25 cellular contexts compared by ENCODE assay signal in the genomic region with DNA sequence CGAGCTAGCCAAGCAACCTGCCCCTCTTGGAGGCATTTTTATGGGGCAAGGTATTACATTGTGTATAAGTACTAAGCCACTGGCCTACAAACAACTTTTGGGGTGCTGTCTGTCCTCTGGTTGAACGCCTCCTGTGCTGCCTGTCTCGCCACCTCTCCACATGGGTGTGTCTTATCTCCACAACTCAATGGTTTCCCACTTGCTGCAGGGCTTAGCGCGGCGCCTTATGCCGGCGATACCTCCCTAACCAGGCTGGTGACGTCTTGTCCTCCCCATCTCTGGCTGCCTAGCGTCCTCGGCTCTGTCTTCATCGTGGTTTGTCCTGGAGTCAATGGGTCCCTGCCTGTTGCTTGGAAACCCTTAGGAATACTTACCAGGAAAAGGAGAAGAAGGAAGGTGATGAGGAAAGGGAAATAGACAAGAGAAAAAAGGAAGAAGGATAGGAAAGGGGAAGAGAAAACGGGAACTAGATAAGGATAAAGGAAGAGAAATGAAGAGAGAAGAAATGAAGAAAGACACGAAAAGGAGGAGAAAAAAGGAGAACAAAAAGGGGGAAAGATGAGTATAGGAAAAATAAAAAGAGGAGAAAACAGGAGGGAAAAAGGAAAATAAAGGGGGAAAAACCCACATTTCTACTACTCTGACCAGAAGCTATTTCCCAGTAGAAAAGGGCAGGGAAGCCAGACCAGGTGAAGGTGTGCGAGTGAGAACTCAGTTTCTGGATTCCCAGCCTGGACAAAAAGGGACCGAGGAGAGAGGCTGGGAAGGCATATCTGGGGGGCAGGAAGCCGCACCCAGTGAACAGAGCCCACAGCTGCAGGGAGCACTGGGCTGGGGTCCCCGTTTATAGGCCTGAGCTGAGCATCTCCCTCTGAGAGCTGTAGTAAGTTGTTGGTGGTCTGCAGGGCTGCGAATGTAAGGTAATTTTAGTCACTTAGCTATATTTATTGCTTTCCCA.
DNase-seq lines count a peak whose midpoint lies in the region; ATAC-seq, FAIRE-seq and TF ChIP-seq lines count a peak whose summit lies in the region.
"Had no signal": no experiment of that assay in that cellular context is flagged by ENCODE, and none has a peak within 500 bp of the region (broad histone marks: within the 10 kb centered on the region; RNA-seq: fewer than 3 reads in every experiment).

No MANE protein-coding gene starts in this region.

- H3K79me2 ChIP-seq in K562 (ENCODE audit: control insufficient read depth, insufficient read depth, low read length) = no peaks in the 10 kb centered on the region
- no peaks in the 10 kb centered on the region for H3K79me2 ChIP-seq in OCI-LY7 (ENCODE audit: insufficient read depth, low read depth, low read length)

- no peak for DNase-seq in Calu3
- peak; percentile 8 for DNase-seq in MV-4-11 (lab: John Stamatoyannopoulos, UW)
- peak; percentile 23 to 51 (median 32) for DNase-seq in K562 (ENCODE audit: extremely low read depth in 1 of 4, low spot score in 3 of 4)
- DNase-seq in islet precursor cell = peak; percentile 26
- no peak for DNase-seq in OCI-LY7 (ENCODE audit: low spot score)
- no peak for DNase-seq in head of caudate nucleus
- no peak for DNase-seq in NCI-H2196 (lab: John Stamatoyannopoulos, UW; ENCODE audit: unreplicated experiment)
- DNase-seq in AG08396 (ENCODE audit: low spot score) = no peak
- DNase-seq: Caco-2; CD4-positive, CD25-positive, alpha-beta regulatory T cell; CD8-positive, alpha-beta T cell; DMS 273 treated with DMSO at 0.1 percent for 48 hours; DMS79; EL; GDM1; GM23248; H7; HCEC 1CT had no signal

- H3K4me3 Mint-ChIP-seq in Calu3 (ENCODE audit: low read depth, unreplicated experiment) = no peak overlapping the region
- H3K4me3 Mint-ChIP-seq: B cell; CD4-positive, CD25-positive, alpha-beta regulatory T cell; CD8-positive, alpha-beta T cell had no signal

- H3K27me3 ChIP-seq in K562 (ENCODE audit: control insufficient read depth in 2 of 2, insufficient read depth in 2 of 2, low read length in 2 of 2) = peaks cover 29 to 45% of the 10 kb centered on the region in 2 experiments; a peak in 4 of 5 replicates
- H3K27me3 ChIP-seq: BLaER1 had no signal

- in situ Hi-C loops in K562 (cut with MboI) = no loop called here

- peaks cover 20% of the 10 kb centered on the region for H3K27me3 Mint-ChIP-seq in Calu3 (ENCODE audit: unreplicated experiment)

- FAIRE-seq in K562 (lab: Jason Lieb, UNC) = peak; percentile 56
- FAIRE-seq: D721Med, GM12878, GM19239, H1 had no signal

- no peaks in the 10 kb centered on the region for H3K4me1 Mint-ChIP-seq in Calu3 (ENCODE audit: low read depth, unreplicated experiment)
- H3K4me1 Mint-ChIP-seq: B cell; CD4-positive, CD25-positive, alpha-beta regulatory T cell had no signal

- H3K27ac ChIP-seq in K562 (ENCODE audit: extremely low read depth, low read depth, low read length) = no peak overlapping the region
- no peak overlapping the region for H3K27ac ChIP-seq in OCI-LY7 (ENCODE audit: low read depth, low read length, poor library complexity, severe bottlenecking)
- H3K27ac ChIP-seq: BLaER1, C4-2B, GM23248 had no signal

- WGBS in K562 (ENCODE audit: insufficient coverage, low coverage, missing lambda C conversion rate) = under 1% methylated on average over 19 of the region's 19 CpGs

- 0 out of 2 replicates have a peak, but pooled peaks cover 2% of the 10 kb centered on the region for H4K20me1 ChIP-seq in K562 (replicated peaks; ENCODE audit: control insufficient read depth, insufficient read depth, low read length)
- H4K20me1 ChIP-seq in OCI-LY7 (ENCODE audit: insufficient read depth, low read length) = no peaks in the 10 kb centered on the region
- H4K20me1 ChIP-seq: BLaER1 had no signal

- no peaks in the 10 kb centered on the region for H3K9me3 Mint-ChIP-seq in Calu3 (ENCODE audit: low read depth, unreplicated experiment)
- H3K9me3 Mint-ChIP-seq: CD8-positive, alpha-beta T cell had no signal

- POLR2A ChIA-PET in K562 (lab: Yijun Ruan, JAX) = interaction anchor here (0.6 kb wide), 2 partner anchors 610 to 1468 kb away, joined by 3 to 5 read pairs; no protein-coding TSS in a partner anchor
- POLR2A ChIA-PET in OCI-LY7 (lab: Charles Lee) = interaction anchor here (0.9 kb wide), 1 partner anchor 9 kb away, joined by 7 read pairs; no protein-coding TSS in a partner anchor

- no peak for TF ChIP-seq EP300 in K562 (IDR thresholded peaks at IDR 0.05; ENCODE audit: low read length)

- peak; percentile 81 for ATAC-seq in K562
- ATAC-seq: CD8-positive, alpha-beta T cell; GM12878 had no signal

- no peak for TF ChIP-seq POLR2A in K562 (conservative IDR thresholded peaks at IDR 0.05)

- H3K9me2 ChIP-seq in OCI-LY7 (ENCODE audit: insufficient read depth, low read length) = no peaks in the 10 kb centered on the region

- TF ChIP-seq CTCF in Calu3 (IDR thresholded peaks at IDR 0.05; ENCODE audit: unreplicated experiment) (no peak), K562 (IDR thresholded peaks at IDR 0.05 in 2 of 3, conservative IDR thresholded peaks at IDR 0.05 in 1 of 3; ENCODE audit: insufficient read depth in 2 of 3, low read depth in 1 of 3, low read length in 3 of 3) (no peak), OCI-LY7 (conservative IDR thresholded peaks at IDR 0.05; ENCODE audit: low read length) (no peak)

- H2AFZ ChIP-seq in K562 (ENCODE audit: low read depth, low read length) (no peak overlapping the region), OCI-LY7 (ENCODE audit: low read length) (no peak overlapping the region)
- H2AFZ ChIP-seq: GM23248 had no signal

- CTCF ChIA-PET in Calu3 (lab: Charles Lee) (no interaction called here), K562 (lab: Yijun Ruan, JAX; ENCODE audit: low intra/inter-chr PET ratio) (no interaction called here), OCI-LY7 (lab: Charles Lee; ENCODE audit: unreplicated experiment) (no interaction called here)

- H3K9me3 ChIP-seq in K562 (replicated peaks; ENCODE audit: control insufficient read depth, insufficient read depth, low read depth, low read length) (no peaks in the 10 kb centered on the region), OCI-LY7 (ENCODE audit: low read length) (no peaks in the 10 kb centered on the region)
- H3K9me3 ChIP-seq: BLaER1, Caco-2 had no signal

- intact Hi-C loops in Calu3 (cut with micrococcal nuclease; ENCODE audit: unreplicated experiment) (no loop called here), K562 (cut with micrococcal nuclease) (no loop called here), OCI-LY7 (cut with micrococcal nuclease; ENCODE audit: unreplicated experiment) (no loop called here), head of caudate nucleus (cut with DNase I) (no loop called here)

- H3K4me2 ChIP-seq in K562 (ENCODE audit: insufficient read depth, low read length) (no peak overlapping the region), OCI-LY7 (ENCODE audit: low read length) (no peak overlapping the region)
- H3K4me2 ChIP-seq: BLaER1 had no signal

- H3K9ac ChIP-seq in K562 (ENCODE audit: insufficient read depth in 1 of 2, low read depth in 2 of 2, low read length in 2 of 2) = no peak overlapping the region
- H3K9ac ChIP-seq: BLaER1, GM23248 had no signal

- no peaks in the 10 kb centered on the region for H3K9me1 ChIP-seq in K562 (ENCODE audit: control insufficient read depth, insufficient read depth, low read length)

- no peak overlapping the region for H3K4me3 ChIP-seq in K562
- no peak overlapping the region for H3K4me3 ChIP-seq in OCI-LY7 (ENCODE audit: low read depth, low read length, poor library complexity, severe bottlenecking)
- H3K4me3 ChIP-seq: BLaER1, GM12878, GM23248 had no signal

- H3K36me3 ChIP-seq in K562 (ENCODE audit: control insufficient read depth, insufficient read depth, low read length) (no peaks in the 10 kb centered on the region), OCI-LY7 (ENCODE audit: insufficient read depth, low read length) (no peaks in the 10 kb centered on the region)
- H3K36me3 ChIP-seq: BLaER1 had no signal

- BruUV-seq in Calu3 (replicated peaks; lab: Mats Ljungman, UMichigan) = no TSS peak
- BruUV-seq in K562 (replicated peaks; lab: Mats Ljungman, UMichigan) = no TSS peak
- no TSS peak for BruUV-seq in OCI-LY7 (replicated peaks; lab: Mats Ljungman, UMichigan)

- H3K36me3 Mint-ChIP-seq in Calu3 (ENCODE audit: insufficient read depth, unreplicated experiment) = no peaks in the 10 kb centered on the region
- H3K36me3 Mint-ChIP-seq: CD4-positive, CD25-positive, alpha-beta regulatory T cell; CD8-positive, alpha-beta T cell had no signal

- peak in 1 of 2 experiments; percentile 18; a peak in 1 of 4 replicates for TF ChIP-seq RAD21 in K562 (CRISPR knock-in tag; conservative IDR thresholded peaks at IDR 0.05 in 1 of 2, IDR thresholded peaks at IDR 0.05 in 1 of 2)

- H3K4me1 ChIP-seq in K562 (replicated peaks in 1 of 2; ENCODE audit: control insufficient read depth in 2 of 2, insufficient read depth in 2 of 2, low read length in 2 of 2) (peaks cover 0 to 8% of the 10 kb centered on the region in 2 experiments; a peak in 1 of 5 replicates), OCI-LY7 (ENCODE audit: insufficient read depth, low read length, poor library complexity, severe bottlenecking) (no peaks in the 10 kb centered on the region)
- H3K4me1 ChIP-seq: BLaER1, Caco-2 had no signal

- H3K27ac Mint-ChIP-seq in Calu3 (ENCODE audit: unreplicated experiment) = peak overlapping the region; percentile 58
- H3K27ac Mint-ChIP-seq: B cell; CD4-positive, CD25-positive, alpha-beta regulatory T cell; CD8-positive, alpha-beta T cell had no signal

TF ChIP-seq in K562, 482 proteins besides CTCF, POLR2A, EP300 and RAD21 (continues in another document):
- TF ChIP-seq SMAD4 (CRISPR knock-in tag; conservative IDR thresholded peaks at IDR 0.05) (peak; percentile 41; the same call in 1 of the 2 replicates), SUPT5H (IDR thresholded peaks at IDR 0.05) (no peak)
- TF ChIP-seq, protein P1, sequence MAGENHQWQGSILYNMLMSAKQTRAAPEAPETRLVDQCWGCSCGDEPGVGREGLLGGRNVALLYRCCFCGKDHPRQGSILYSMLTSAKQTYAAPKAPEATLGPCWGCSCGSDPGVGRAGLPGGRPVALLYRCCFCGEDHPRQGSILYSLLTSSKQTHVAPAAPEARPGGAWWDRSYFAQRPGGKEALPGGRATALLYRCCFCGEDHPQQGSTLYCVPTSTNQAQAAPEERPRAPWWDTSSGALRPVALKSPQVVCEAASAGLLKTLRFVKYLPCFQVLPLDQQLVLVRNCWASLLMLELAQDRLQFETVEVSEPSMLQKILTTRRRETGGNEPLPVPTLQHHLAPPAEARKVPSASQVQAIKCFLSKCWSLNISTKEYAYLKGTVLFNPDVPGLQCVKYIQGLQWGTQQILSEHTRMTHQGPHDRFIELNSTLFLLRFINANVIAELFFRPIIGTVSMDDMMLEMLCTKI (IDR thresholded peaks at IDR 0.05; ENCODE audit: partially characterized antibody) = no peak
- TF ChIP-seq, protein P2, sequence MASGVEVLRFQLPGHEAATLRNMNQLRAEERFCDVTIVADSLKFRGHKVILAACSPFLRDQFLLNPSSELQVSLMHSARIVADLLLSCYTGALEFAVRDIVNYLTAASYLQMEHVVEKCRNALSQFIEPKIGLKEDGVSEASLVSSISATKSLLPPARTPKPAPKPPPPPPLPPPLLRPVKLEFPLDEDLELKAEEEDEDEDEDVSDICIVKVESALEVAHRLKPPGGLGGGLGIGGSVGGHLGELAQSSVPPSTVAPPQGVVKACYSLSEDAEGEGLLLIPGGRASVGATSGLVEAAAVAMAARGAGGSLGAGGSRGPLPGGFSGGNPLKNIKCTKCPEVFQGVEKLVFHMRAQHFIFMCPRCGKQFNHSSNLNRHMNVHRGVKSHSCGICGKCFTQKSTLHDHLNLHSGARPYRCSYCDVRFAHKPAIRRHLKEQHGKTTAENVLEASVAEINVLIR (CRISPR knock-in tag; IDR thresholded peaks at IDR 0.05) = no peak

Comparison
In these comparisons a context has a peak if more than half of its experiments do, and no peak if none do; other contexts are left out.
1. DNase-seq: peak in MV-4-11 (single experiment), K562 (4 of 4) and islet precursor cell (single experiment); none in Calu3 (single experiment), OCI-LY7 (single experiment), head of caudate nucleus (0 of 42), NCI-H2196 (single experiment) and AG08396 (single experiment).